8 cellular contexts compared by ENCODE assay signal in genomic region chr2:854460-854859, GRCh38.
DNase-seq lines count a peak whose midpoint lies in the region; ATAC-seq and TF ChIP-seq lines count a peak whose summit lies in the region.

No MANE protein-coding gene starts in this region.

- H3K4me3 ChIP-seq in foreskin fibroblast (ENCODE audit: low read depth in 1 of 2, low read length in 2 of 2) (no peak overlapping the region), smooth muscle cell (no peak overlapping the region)

- H3K27me3 ChIP-seq in smooth muscle cell (ENCODE audit: low read depth): no peaks in the 10 kb centered on the region

- peak; percentile 59 for ATAC-seq in HG02678 (IDR thresholded peaks at IDR 0.05; ENCODE audit: unreplicated experiment)
- ATAC-seq in GM21786 (IDR thresholded peaks at IDR 0.05; ENCODE audit: unreplicated experiment): no peak

- no peaks in the 10 kb centered on the region for H3K79me2 ChIP-seq in smooth muscle cell (ENCODE audit: low read depth)

- H3K9me3 ChIP-seq in smooth muscle cell (replicated peaks; ENCODE audit: low read depth): no peaks in the 10 kb centered on the region

- 35% methylated on average over 3 of the region's 3 CpGs for WGBS in smooth muscle cell (ENCODE audit: low lambda C conversion rate)

- no peaks in the 10 kb centered on the region for H3F3A ChIP-seq in smooth muscle cell (ENCODE audit: low read depth)

- H3K27ac ChIP-seq in smooth muscle cell (ENCODE audit: low read depth): no peak overlapping the region

- H4K20me1 ChIP-seq in smooth muscle cell (ENCODE audit: low read depth): no peaks in the 10 kb centered on the region

- no peaks in the 10 kb centered on the region for H3K36me3 ChIP-seq in smooth muscle cell (ENCODE audit: low read depth)

- peaks cover 21% of the 10 kb centered on the region for H3K4me1 ChIP-seq in smooth muscle cell (ENCODE audit: low read depth)

- H3K4me2 ChIP-seq in smooth muscle cell: no peak overlapping the region

- TF ChIP-seq CTCF in foreskin fibroblast (IDR thresholded peaks at IDR 0.05; ENCODE audit: low read depth, low read length) (peak; percentile 62), smooth muscle cell (IDR thresholded peaks at IDR 0.05; ENCODE audit: borderline replicate concordance, insufficient read depth, poor library complexity, severe bottlenecking) (peak; percentile 55)

- no peak overlapping the region for H3K9ac ChIP-seq in smooth muscle cell (ENCODE audit: low read depth)

- no peak overlapping the region for H2AFZ ChIP-seq in smooth muscle cell (ENCODE audit: low read depth)

- DNase-seq in DMS 273 (lab: John Stamatoyannopoulos, UW; ENCODE audit: unreplicated experiment) (peak; percentile 59), DMS 273 treated with DMSO at 0.1 percent for 48 hours (lab: John Stamatoyannopoulos, UW) (no peak), SW480 (ENCODE audit: low spot score) (peak; percentile 44), foreskin fibroblast (peak in 1 of 2 donors; percentile 62), smooth muscle cell (lab: John Stamatoyannopoulos, UW; ENCODE audit: unreplicated experiment) (no peak), KG1 (lab: John Stamatoyannopoulos, UW) (no peak)

Comparison
In these comparisons a context has a peak if more than half of its experiments do, and no peak if none do; other contexts are left out.
1. DNase-seq: peak in DMS 273 (single experiment) and SW480 (single experiment); none in DMS 273 treated with DMSO at 0.1 percent for 48 hours (single experiment), smooth muscle cell (single experiment) and KG1 (single experiment).